Comparison of ENCODE assay signal across 8 cellular contexts in the genomic region with DNA sequence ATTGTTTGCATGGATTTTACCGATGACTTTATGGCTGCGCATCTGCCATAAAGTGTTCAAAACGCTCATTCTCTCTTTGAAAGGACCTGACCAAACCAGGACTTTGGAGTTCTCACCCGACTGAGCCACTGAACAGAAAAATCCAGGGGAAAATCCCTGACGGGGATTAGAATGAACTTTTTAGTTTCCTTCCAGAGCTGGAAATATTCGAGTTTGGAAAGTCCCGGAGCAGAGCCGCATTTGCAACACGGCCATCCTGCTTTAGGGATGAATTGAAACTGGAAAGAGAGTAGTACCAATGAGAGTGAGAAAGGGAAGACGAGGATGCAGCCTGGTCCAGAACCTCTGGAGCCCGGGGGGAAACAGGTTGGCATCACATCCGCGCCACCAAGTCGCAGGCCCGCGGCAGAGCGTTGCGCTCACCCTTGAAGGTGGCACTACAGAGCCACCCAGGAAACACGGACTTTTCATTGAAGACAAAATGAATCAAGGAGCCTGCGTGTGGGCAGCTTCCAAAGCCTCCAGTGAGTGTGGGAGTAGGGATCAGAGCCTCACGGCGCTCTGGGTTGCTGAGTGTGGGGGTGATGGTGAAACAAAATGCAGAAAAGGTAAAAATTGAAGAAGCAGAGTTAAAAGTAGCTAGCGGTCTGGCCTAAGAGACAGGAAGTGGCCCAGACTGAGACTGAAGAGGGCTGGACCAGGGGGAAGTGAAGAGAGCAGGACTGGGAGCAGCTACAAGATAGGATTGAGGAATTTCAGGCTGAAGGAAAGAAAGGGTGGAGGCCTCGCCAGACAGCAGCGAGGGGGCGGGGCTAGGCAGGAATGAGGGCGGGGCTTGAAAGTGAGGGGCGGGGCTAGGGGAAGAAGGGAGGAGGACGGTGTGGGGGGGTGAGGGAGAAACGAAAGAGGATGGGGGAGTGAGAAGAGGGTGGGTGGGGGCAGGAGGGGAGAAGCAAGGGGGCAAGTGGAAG. TPM values are rescaled to one million over a fixed set of nuclear protein-coding genes. Genes with fewer than 3 reads are reported as not detected.
DNase-seq lines count a peak whose midpoint lies in the region; ATAC-seq and TF ChIP-seq lines count a peak whose summit lies in the region.

No MANE protein-coding gene starts in this region.

- TF ChIP-seq CTCF in cardiac fibroblast (IDR thresholded peaks at IDR 0.05; ENCODE audit: low read depth, low read length) (no peak), kidney epithelial cell (IDR thresholded peaks at IDR 0.05; ENCODE audit: insufficient read depth, low read length, poor library complexity, severe bottlenecking) (no peak)

- DNase-seq in ACHN (peak; percentile 88), HT1080 (ENCODE audit: low read depth) (peak; percentile 79), cardiac fibroblast (ENCODE audit: low read depth in 2 of 2) (peak; percentile 84 to 88), kidney epithelial cell (ENCODE audit: low read depth) (no peak), OCI-M2 (lab: John Stamatoyannopoulos, UW; ENCODE audit: unreplicated experiment) (no peak)
- DNase-seq in activated CD4-positive, CD25-positive, alpha-beta regulatory T cell treated with anti-CD3 and anti-CD28 coated beads, Interleukin-2, amount 50 U/mL, for 16 hours (ENCODE audit: low read depth, low spot score): peak; percentile 51
- DNase-seq in stimulated activated CD4-positive, alpha-beta T cell treated with anti-CD3 and anti-CD28 coated beads, Interleukin-12 subunit alpha, Interleukin-12 subunit beta, amount 100 ng/mL, for 24 hours (ENCODE audit: low read depth in 2 of 2): peak; percentile 32 to 61

- no peaks in the 10 kb centered on the region for H3K27me3 ChIP-seq in kidney epithelial cell (ENCODE audit: control insufficient read depth, insufficient read depth, low read length)

- no peaks in the 10 kb centered on the region for H3K36me3 ChIP-seq in kidney epithelial cell (ENCODE audit: control insufficient read depth, insufficient read depth, low read length)

- ATAC-seq in HG03159 (IDR thresholded peaks at IDR 0.05; ENCODE audit: unreplicated experiment): no peak

- in situ Hi-C loops in ACHN (cut with HindIII; ENCODE audit: low pct_ligation_motif_present, low pct_unique_long_range_greater_than_20kb, low sequenced_read_pairs): no loop called here

- H3K4me3 ChIP-seq in cardiac fibroblast (replicated peaks in 1 of 2; ENCODE audit: low read depth in 2 of 2, low read length in 2 of 2) (peak overlapping the region; percentile 53 to 70), kidney epithelial cell (ENCODE audit: low read depth, low read length) (peak overlapping the region; percentile 81)

RNA-seq across cellular contexts. Expression of a gene that starts 1.9 kb away (rescaled TPM):
- total RNA-seq in HT1080 (2014; rRNA removed; shearing (Covaris generic)): 27.2 and 27.8 TPM in 2 replicates
- polyA plus RNA-seq in HT1080 (2015; cell fraction: cytosol; rRNA removed): 20.9 and 22.6 TPM in 2 replicates
- 38.8 and 42.1 TPM in 2 replicates for polyA plus RNA-seq in HT1080 (2015; cell fraction: nucleus; rRNA removed)
- 51.3 and 55.1 TPM in 2 replicates for total RNA-seq in kidney epithelial cell

Comparison
In these comparisons a context has a peak if more than half of its experiments do, and no peak if none do; other contexts are left out.
1. DNase-seq: peak in ACHN (single experiment), HT1080 (single experiment), activated CD4-positive, CD25-positive, alpha-beta regulatory T cell treated with anti-CD3 and anti-CD28 coated beads, Interleukin-2, amount 50 U/mL, for 16 hours (single experiment), cardiac fibroblast (2 of 2) and stimulated activated CD4-positive, alpha-beta T cell treated with anti-CD3 and anti-CD28 coated beads, Interleukin-12 subunit alpha, Interleukin-12 subunit beta, amount 100 ng/mL, for 24 hours (2 of 2); none in kidney epithelial cell (single experiment) and OCI-M2 (single experiment).